ENCODE assay signal across 8 cellular contexts in the genomic region with DNA sequence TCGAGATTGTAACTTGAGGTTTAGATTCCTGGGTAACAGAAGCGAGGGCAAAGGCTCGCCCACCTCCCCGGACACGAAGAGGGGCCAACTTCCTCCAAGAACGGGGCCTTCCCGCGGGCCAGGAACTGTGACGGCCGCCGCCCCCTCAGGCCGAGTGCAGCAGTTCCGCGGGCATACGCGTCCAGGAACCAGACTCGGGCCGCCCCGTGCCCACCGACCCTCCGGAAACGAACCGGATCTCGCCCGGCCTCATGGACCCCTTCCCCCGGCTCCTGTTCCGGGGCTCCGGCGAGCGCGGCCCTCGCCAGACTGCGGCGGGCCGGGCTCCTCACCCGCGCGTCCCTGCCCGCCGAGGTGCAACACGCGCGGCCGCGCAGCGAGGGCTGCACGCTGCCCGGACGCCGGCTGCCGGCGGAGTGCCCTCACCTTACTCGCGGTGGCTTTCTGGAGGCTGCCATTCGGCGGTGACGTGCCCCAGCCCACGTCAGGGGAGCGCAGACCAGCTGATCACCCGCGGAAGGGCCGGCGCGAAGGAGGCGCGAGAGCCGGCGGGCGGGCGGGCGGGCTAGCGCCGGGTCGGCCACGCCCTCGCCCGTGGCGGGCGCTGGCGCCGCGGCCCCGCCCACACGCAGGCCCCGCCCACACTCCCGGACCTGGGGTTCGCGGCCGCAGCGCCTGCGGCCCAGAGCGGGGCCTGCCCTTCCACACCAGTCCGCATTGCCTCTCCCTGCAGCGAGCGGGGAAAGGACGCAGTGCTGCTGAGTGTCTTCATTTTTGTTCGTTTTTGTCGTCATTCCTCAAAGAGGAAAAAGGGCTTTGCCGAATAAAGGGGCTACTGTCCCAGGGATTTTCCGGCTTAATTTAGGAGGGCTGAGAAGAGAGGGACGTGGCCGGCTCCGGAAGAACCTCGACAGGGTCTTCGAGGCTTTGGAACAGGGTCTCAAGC. TPM values are rescaled to one million over a fixed set of nuclear protein-coding genes. Genes with fewer than 3 reads are reported as not detected.
DNase-seq lines count a peak whose midpoint lies in the region; ATAC-seq lines count a peak whose summit lies in the region.

XPNPEP1 (minus strand) TSS at position 536 of the 946 bp plus-strand sequence; CDS start at position 458, 78 bp downstream.

- DNase-seq in ACHN, result peak; percentile 87
- peak; percentile 86 for DNase-seq in NCI-H2227 (lab: John Stamatoyannopoulos, UW; ENCODE audit: unreplicated experiment)
- peak; percentile 65 for DNase-seq in activated CD4-positive, alpha-beta T cell treated with anti-CD3 and anti-CD28 coated beads for 1 hour
- peak; percentile 98 for DNase-seq in cerebellum (ENCODE audit: low spot score)
- peak; percentile 91 for DNase-seq in kidney tubule cell (ENCODE audit: low spot score)
- peak; percentile 52 to 57 for DNase-seq in stimulated activated CD4-positive, alpha-beta T cell treated with anti-CD3 and anti-CD28 coated beads, Interleukin-1b, Interleukin-23, amount 100 ng/mL, for 1 hour (ENCODE audit: low read depth in 2 of 2)

- ATAC-seq in GM18867 (IDR thresholded peaks at IDR 0.05; ENCODE audit: unreplicated experiment), result peak; percentile 96
- peak; percentile 97 for ATAC-seq in HG03095 (IDR thresholded peaks at IDR 0.05; ENCODE audit: unreplicated experiment)

- in situ Hi-C loops in ACHN (cut with HindIII; ENCODE audit: low pct_ligation_motif_present, low pct_unique_long_range_greater_than_20kb, low sequenced_read_pairs), result no loop called here

RNA-seq across cellular contexts. Expression of gene XPNPEP1, which starts in this region (rescaled TPM):
- total RNA-seq in cerebellum, result 61.5 TPM

Comparison
In these comparisons a context has a peak if more than half of its experiments do, and no peak if none do; other contexts are left out.
1. Peak in every context shown above with its lines: DNase-seq and ATAC-seq.